Comparison of ENCODE assay signal across 18 cellular contexts in genomic region chr9:134650431-134651190, GRCh38. TPM values are rescaled to one million over a fixed set of nuclear protein-coding genes. Genes with fewer than 3 reads are reported as not detected.
"Had no signal": no experiment of that assay in that cellular context is flagged by ENCODE, and none has a peak within 500 bp of the region (broad histone marks: within the 10 kb centered on the region; RNA-seq: fewer than 3 reads in every experiment).

No MANE protein-coding gene starts in this region.

- ATAC-seq: effector memory CD8-positive, alpha-beta T cell; stimulated activated naive CD8-positive, alpha-beta T cell treated with anti-CD3 and anti-CD28 coated beads, Interleukin-15, amount 100 ng/mL, for 72 hours had no signal

- H3K9me3 Mint-ChIP-seq: activated T-helper 1 cell treated with anti-CD3 and anti-CD28 coated beads, Interleukin-12 subunit alpha, Interleukin-12 subunit beta, Interleukin-2, Interleukin-4 antibody, amounts not matched to agents 30 ng/mL and 10 ng/mL and 1 ng/mL, durations not matched to agents 14 hours and 24 hours and 36 hours; effector memory CD8-positive, alpha-beta T cell; mesothelial cell of epicardium; nephron; stimulated activated naive CD8-positive, alpha-beta T cell treated with anti-CD3 and anti-CD28 coated beads, Interleukin-15, amount 100 ng/mL, for 72 hours had no signal

- H3K9me3 ChIP-seq: esophagus squamous epithelium, right atrium auricular region, testis had no signal

- H3K27ac Mint-ChIP-seq: activated naive CD8-positive, alpha-beta T cell; activated T-helper 1 cell treated with anti-CD3 and anti-CD28 coated beads, Interleukin-12 subunit alpha, Interleukin-12 subunit beta, Interleukin-2, Interleukin-4 antibody, amounts not matched to agents 30 ng/mL and 10 ng/mL and 1 ng/mL, durations not matched to agents 14 hours and 24 hours and 36 hours; effector memory CD8-positive, alpha-beta T cell; mesothelial cell of epicardium; nephron; progenitor cell of endocrine pancreas; stimulated activated naive CD8-positive, alpha-beta T cell treated with anti-CD3 and anti-CD28 coated beads, Interleukin-15, amount 100 ng/mL, for 72 hours had no signal

- DNase-seq: activated CD4-positive, alpha-beta T cell treated with anti-CD3 and anti-CD28 coated beads, Interleukin-2, amount 50 U/mL, for 48 hours; activated T-cell treated with anti-CD3 and anti-CD28 coated beads for 4 hours; effector memory CD8-positive, alpha-beta T cell; esophagus squamous epithelium; nucleus accumbens; stimulated activated CD4-positive, alpha-beta T cell treated with anti-CD3 and anti-CD28 coated beads, Interleukin-4, amount 100 ng/mL, for 1 hour; stimulated activated naive CD8-positive, alpha-beta T cell treated with anti-CD3 and anti-CD28 coated beads, Interleukin-15, amount 100 ng/mL, for 72 hours; SW 1271; testis had no signal

- H3K36me3 ChIP-seq: cardiac muscle cell, esophagus squamous epithelium, right atrium auricular region had no signal

- H3K27me3 Mint-ChIP-seq: stimulated activated naive CD8-positive, alpha-beta T cell treated with anti-CD3 and anti-CD28 coated beads, Interleukin-15, amount 100 ng/mL, for 72 hours had no signal

- H3K4me3 ChIP-seq: cardiac muscle cell, esophagus squamous epithelium, lung, right atrium auricular region, skin epidermis, testis had no signal

- H3K27me3 ChIP-seq: cardiac muscle cell, right atrium auricular region, testis had no signal

- H3K27ac ChIP-seq: cardiac muscle cell, skin epidermis, testis had no signal

- H3K4me3 Mint-ChIP-seq: activated naive CD8-positive, alpha-beta T cell; activated T-helper 1 cell treated with anti-CD3 and anti-CD28 coated beads, Interleukin-12 subunit alpha, Interleukin-12 subunit beta, Interleukin-2, Interleukin-4 antibody, amounts not matched to agents 30 ng/mL and 10 ng/mL and 1 ng/mL, durations not matched to agents 14 hours and 24 hours and 36 hours; mesothelial cell of epicardium; nephron; stimulated activated naive CD8-positive, alpha-beta T cell treated with anti-CD3 and anti-CD28 coated beads, Interleukin-15, amount 100 ng/mL, for 72 hours had no signal

- H3K36me3 Mint-ChIP-seq: activated naive CD8-positive, alpha-beta T cell had no signal

RNA-seq across cellular contexts. Expression of gene COL5A1, which starts 9.0 kb away (rescaled TPM):
- total RNA-seq: activated T-helper 1 cell treated with anti-CD3 and anti-CD28 coated beads, Interleukin-12 subunit alpha, Interleukin-12 subunit beta, Interleukin-2, Interleukin-4 antibody, amounts not matched to agents 30 ng/mL and 10 ng/mL and 1 ng/mL, durations not matched to agents 14 hours and 24 hours and 36 hours had no signal
